ENCODE assay signal across 19 cellular contexts in genomic region chr5:173767580-173768266, GRCh38.
DNase-seq lines count a peak whose midpoint lies in the region; ATAC-seq, FAIRE-seq and TF ChIP-seq lines count a peak whose summit lies in the region.
"Had no signal": no experiment of that assay in that cellular context is flagged by ENCODE, and none has a peak within 500 bp of the region (broad histone marks: within the 10 kb centered on the region; RNA-seq: fewer than 3 reads in every experiment).

No MANE protein-coding gene starts in this region.

- H3K4me1 ChIP-seq in pancreas = peaks cover 14 to 31% (median 30%) of the 10 kb centered on the region in 3 donors

- TF ChIP-seq CTCF in VCaP (conservative IDR thresholded peaks at IDR 0.05) (no peak), pancreas (IDR thresholded peaks at IDR 0.05) (no peak)

- DNase-seq in A172 (ENCODE audit: low spot score) = peak; percentile 50
- peak; percentile 84 for DNase-seq in left ventricle myocardium superior
- peak in 4 of 6 donors; percentile 21 to 75 (median 66) for DNase-seq in pancreas
- DNase-seq in activated naive CD4-positive, alpha-beta T cell (lab: John Stamatoyannopoulos, UW) = no peak
- no peak for DNase-seq in activated naive CD4-positive, alpha-beta T cell treated with anti-CD3 and anti-CD28 coated beads, Interleukin-2, amount 50 U/mL, for 16 hours
- no peak for DNase-seq in activated CD4-positive, alpha-beta T cell treated with anti-CD3 and anti-CD28 coated beads, Interleukin-2, amount 50 U/mL, for 4 hours
- DNase-seq: activated CD8-positive, alpha-beta memory T cell treated with anti-CD3 and anti-CD28 coated beads for 24 hours; CD4-positive, CD25-positive, alpha-beta regulatory T cell; endodermal cell; HCEC 1CT; kidney glomerular epithelial cell; NCI-H1436 treated with DMSO at 0.1 percent for 48 hours; NCI-H2227 treated with DMSO at 0.1 percent for 48 hours; NK-92 treated with Interleukin-12 subunit alpha and Interleukin-12 subunit beta, amount 100 ng/mL, for 24 hours; SHP77 had no signal

- no peak overlapping the region for H3K4me3 ChIP-seq in pancreas

- no peak for FAIRE-seq in pancreas (lab: Jason Lieb, UNC)

- H3K27me3 ChIP-seq in pancreas = no peaks in the 10 kb centered on the region

- no peaks in the 10 kb centered on the region for H3K9me3 ChIP-seq in pancreas

- ATAC-seq in left ventricle myocardium superior (peak; percentile 84), pancreas (peak in 2 of 4 donors; percentile 26 to 41), HG03097 (IDR thresholded peaks at IDR 0.05; ENCODE audit: low FRiP score, unreplicated experiment) (no peak)
- ATAC-seq: stimulated activated effector memory CD8-positive, alpha-beta T cell treated with anti-CD3 and anti-CD28 coated beads, Interleukin-12 subunit alpha, Interleukin-12 subunit beta, amount 100 ng/mL, for 72 hours; WTC11 had no signal

- no peaks in the 10 kb centered on the region for H3K36me3 ChIP-seq in pancreas

- peak overlapping the region; percentile 70 for H3K27ac ChIP-seq in VCaP
- H3K27ac ChIP-seq in pancreas = peak overlapping the region in 1 of 4 donors; percentile 54

- 38 to 43% methylated on average over 12 of the region's 12 CpGs for WGBS in pancreas, 2 donors

- intact Hi-C loops in left ventricle myocardium superior (cut with micrococcal nuclease) = no loop called here
- intact Hi-C loops in pancreas (cut with DNase I) = no loop called here

Comparison
In these comparisons a context has a peak if more than half of its experiments do, and no peak if none do; other contexts are left out.
1. DNase-seq: peak in A172 (single experiment), left ventricle myocardium superior (single experiment) and pancreas (4 of 6); none in activated naive CD4-positive, alpha-beta T cell (0 of 4), activated naive CD4-positive, alpha-beta T cell treated with anti-CD3 and anti-CD28 coated beads, Interleukin-2, amount 50 U/mL, for 16 hours (single experiment) and activated CD4-positive, alpha-beta T cell treated with anti-CD3 and anti-CD28 coated beads, Interleukin-2, amount 50 U/mL, for 4 hours (0 of 2).